ENCODE assay signal across 1 cellular context in genomic region chr6:34888441-34888820, GRCh38.
TF ChIP-seq lines count a peak whose summit lies in the region.

No MANE protein-coding gene starts in this region.

TF ChIP-seq in K562, 482 proteins besides CTCF, POLR2A, EP300 and RAD21 (continued from another document):
- TF ChIP-seq FOXA3 (CRISPR knock-in tag; conservative IDR thresholded peaks at IDR 0.05 in 1 of 2, IDR thresholded peaks at IDR 0.05 in 1 of 2) (0 out of 4 replicates have a peak, but pooled peaks of 1 of the 2 experiments have one; percentile 1), ZNF639 (CRISPR knock-in tag; conservative IDR thresholded peaks at IDR 0.05 in 1 of 2, IDR thresholded peaks at IDR 0.05 in 1 of 2) (peak in 1 of 2 experiments; percentile 46; a peak in 1 of 4 replicates), MECOM (CRISPR knock-in tag; IDR thresholded peaks at IDR 0.05) (peak; percentile 18; the same call in 1 of the 2 replicates), BACH1 (tag; IDR thresholded peaks at IDR 0.05) (0 out of 2 replicates have a peak, but pooled peaks have one; percentile 16), CREB1 (IDR thresholded peaks at IDR 0.05) (no peak), CREB1 (CRISPR knock-in tag; IDR thresholded peaks at IDR 0.05) (no peak), THRAP3 (IDR thresholded peaks at IDR 0.05; ENCODE audit: borderline replicate concordance) (0 out of 2 replicates have a peak, but pooled peaks have one; percentile 43), ZNF551 (CRISPR knock-in tag; IDR thresholded peaks at IDR 0.05) (0 out of 2 replicates have a peak, but pooled peaks have one; percentile 54), RHOXF2B (CRISPR knock-in tag; conservative IDR thresholded peaks at IDR 0.05) (no peak), FOXJ2 (tag; IDR thresholded peaks at IDR 0.05) (no peak), CHCHD3 (CRISPR knock-in tag; IDR thresholded peaks at IDR 0.05) (0 out of 2 replicates have a peak, but pooled peaks have one; percentile 39)
- TF ChIP-seq, protein P1, sequence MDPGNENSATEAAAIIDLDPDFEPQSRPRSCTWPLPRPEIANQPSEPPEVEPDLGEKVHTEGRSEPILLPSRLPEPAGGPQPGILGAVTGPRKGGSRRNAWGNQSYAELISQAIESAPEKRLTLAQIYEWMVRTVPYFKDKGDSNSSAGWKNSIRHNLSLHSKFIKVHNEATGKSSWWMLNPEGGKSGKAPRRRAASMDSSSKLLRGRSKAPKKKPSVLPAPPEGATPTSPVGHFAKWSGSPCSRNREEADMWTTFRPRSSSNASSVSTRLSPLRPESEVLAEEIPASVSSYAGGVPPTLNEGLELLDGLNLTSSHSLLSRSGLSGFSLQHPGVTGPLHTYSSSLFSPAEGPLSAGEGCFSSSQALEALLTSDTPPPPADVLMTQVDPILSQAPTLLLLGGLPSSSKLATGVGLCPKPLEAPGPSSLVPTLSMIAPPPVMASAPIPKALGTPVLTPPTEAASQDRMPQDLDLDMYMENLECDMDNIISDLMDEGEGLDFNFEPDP (CRISPR knock-in tag; IDR thresholded peaks at IDR 0.05): no peak
